In the genomic region with DNA sequence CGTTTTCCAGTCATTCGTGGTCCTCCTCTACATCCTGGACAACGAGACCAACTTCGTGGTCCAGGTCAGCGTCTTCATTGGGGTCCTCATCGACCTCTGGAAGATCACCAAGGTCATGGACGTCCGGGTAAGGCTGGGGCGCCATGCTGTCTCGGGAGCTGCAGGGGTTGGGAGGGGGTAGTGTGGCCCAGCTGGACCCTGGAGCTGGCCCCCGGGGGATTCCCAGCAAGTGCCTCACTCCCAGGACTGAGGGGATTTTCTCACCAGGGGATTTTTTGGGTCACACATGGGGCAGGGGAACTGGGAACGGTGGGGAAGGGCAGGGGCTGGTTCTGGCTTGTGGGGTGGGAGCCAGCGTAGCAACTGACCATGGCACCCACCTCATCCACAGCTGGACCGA, we compare ENCODE assay signal across 22 cellular contexts. TPM values are rescaled to one million over a fixed set of nuclear protein-coding genes. Genes with fewer than 3 reads are reported as not detected.
DNase-seq lines count a peak whose midpoint lies in the region; ATAC-seq, FAIRE-seq and TF ChIP-seq lines count a peak whose summit lies in the region.
"Had no signal": no experiment of that assay in that cellular context is flagged by ENCODE, and none has a peak within 500 bp of the region (broad histone marks: within the 10 kb centered on the region; RNA-seq: fewer than 3 reads in every experiment).

No MANE protein-coding gene starts in this region.

- TF ChIP-seq CTCF in OCI-LY1 (IDR thresholded peaks at IDR 0.05; ENCODE audit: low read length) (no peak), nephron progenitor cell (IDR thresholded peaks at IDR 0.05) (no peak)

- no peaks in the 10 kb centered on the region for H3K79me2 ChIP-seq in OCI-LY1 (ENCODE audit: insufficient read depth, low read length)

- peak; percentile 30 for FAIRE-seq in GM12892 (lab: Jason Lieb, UNC)
- FAIRE-seq: A204.1, H1, K562 had no signal

- no peak overlapping the region for H2AFZ ChIP-seq in OCI-LY1 (ENCODE audit: low read length)
- no peak overlapping the region for H2AFZ ChIP-seq in mesenchymal stem cell (ENCODE audit: low read depth, low read length)

- H3K9me3 ChIP-seq in OCI-LY1 (ENCODE audit: low read length): no peaks in the 10 kb centered on the region
- no peaks in the 10 kb centered on the region for H3K9me3 ChIP-seq in mesenchymal stem cell (ENCODE audit: control insufficient read depth, low read length)
- H3K9me3 ChIP-seq: BE2C, HAP-1 had no signal

- H3K9ac ChIP-seq in OCI-LY1 (ENCODE audit: low read length): no peak overlapping the region
- H3K9ac ChIP-seq in mesenchymal stem cell (ENCODE audit: low read length): no peak overlapping the region

- H4K91ac ChIP-seq in mesenchymal stem cell (ENCODE audit: low read length): no peak overlapping the region

- H3K27ac Mint-ChIP-seq in nephron progenitor cell: peak overlapping the region; percentile 51
- H3K27ac Mint-ChIP-seq: CD4-positive, CD25-positive, alpha-beta regulatory T cell; CD8-positive, alpha-beta memory T cell had no signal

- H3K9me2 ChIP-seq in OCI-LY1 (ENCODE audit: low read depth, low read length): no peaks in the 10 kb centered on the region

- no peak overlapping the region for H2BK120ac ChIP-seq in mesenchymal stem cell (ENCODE audit: low read depth, low read length)

- H2BK15ac ChIP-seq in mesenchymal stem cell (ENCODE audit: low read depth, poor library complexity, severe bottlenecking): no peak overlapping the region

- no peak overlapping the region for H2BK12ac ChIP-seq in mesenchymal stem cell (ENCODE audit: low read length in 2 of 2)

- DNase-seq in GM12892 (ENCODE audit: insufficient read length) (no peak), nephron progenitor cell (no peak), mesenchymal stem cell (no peak)
- no peak for DNase-seq in stimulated activated CD4-positive, alpha-beta T cell treated with anti-CD3 and anti-CD28 coated beads, Interleukin-15, amount 100 ng/mL, for 24 hours
- DNase-seq: ACHN; BE2C; C1 segment of cervical spinal cord; CD4-positive, CD25-positive, alpha-beta regulatory T cell; CD8-positive, alpha-beta memory T cell; COR-L47; DMS 273 treated with DMSO at 0.1 percent for 48 hours; DMS53; DND-41; EL; IMR-90 had no signal

- H3K14ac ChIP-seq in mesenchymal stem cell (ENCODE audit: low read length in 2 of 2): no peak overlapping the region

- H3K36me3 Mint-ChIP-seq in nephron progenitor cell (ENCODE audit: low read depth): peaks cover 18% of the 10 kb centered on the region

- no peaks in the 10 kb centered on the region for H4K20me1 ChIP-seq in OCI-LY1 (ENCODE audit: insufficient read depth, low read length)

- no peak overlapping the region for H3K18ac ChIP-seq in mesenchymal stem cell (ENCODE audit: low read depth in 1 of 2, low read length in 2 of 2)

- H3K4me2 ChIP-seq in OCI-LY1 (ENCODE audit: low read length) (no peak overlapping the region), mesenchymal stem cell (ENCODE audit: low read length, poor library complexity, severe bottlenecking) (no peak overlapping the region)

- H3K4ac ChIP-seq in mesenchymal stem cell (ENCODE audit: low read depth in 1 of 2, low read length in 2 of 2): no peak overlapping the region

- peaks cover 3% of the 10 kb centered on the region for H3K27me3 Mint-ChIP-seq in nephron progenitor cell (ENCODE audit: low read depth, poor library complexity)
- H3K27me3 Mint-ChIP-seq: CD4-positive, CD25-positive, alpha-beta regulatory T cell had no signal

- H2BK5ac ChIP-seq in mesenchymal stem cell (ENCODE audit: low read depth, low read length, poor library complexity, severe bottlenecking): no peak overlapping the region

- 97% methylated on average over 13 of the region's 14 CpGs for WGBS in mesenchymal stem cell

- no peaks in the 10 kb centered on the region for H3K4me1 Mint-ChIP-seq in nephron progenitor cell
- H3K4me1 Mint-ChIP-seq: CD8-positive, alpha-beta memory T cell had no signal

- H3K27ac ChIP-seq in OCI-LY1 (ENCODE audit: low read depth, low read length, poor library complexity, severe bottlenecking): peak overlapping the region; percentile 73
- H3K27ac ChIP-seq in mesenchymal stem cell (ENCODE audit: low read length, poor library complexity, severe bottlenecking): no peak overlapping the region
- H3K27ac ChIP-seq: HL-60 had no signal

- no peak overlapping the region for H3K23ac ChIP-seq in mesenchymal stem cell (ENCODE audit: low read length in 2 of 2)

- no peak overlapping the region for H3K4me3 ChIP-seq in OCI-LY1 (ENCODE audit: low read depth, low read length, poor library complexity, severe bottlenecking)
- no peak overlapping the region for H3K4me3 ChIP-seq in mesenchymal stem cell (ENCODE audit: insufficient read depth in 1 of 2, low read depth in 1 of 2, low read length in 2 of 2)
- H3K4me3 ChIP-seq: HAP-1, K562 had no signal

- H3K4me3 Mint-ChIP-seq in nephron progenitor cell: no peak overlapping the region
- H3K4me3 Mint-ChIP-seq: CD4-positive, CD25-positive, alpha-beta regulatory T cell; CD8-positive, alpha-beta memory T cell had no signal

- no peak overlapping the region for H2AK5ac ChIP-seq in mesenchymal stem cell (ENCODE audit: low read length, severe bottlenecking)

- no peaks in the 10 kb centered on the region for H3F3A ChIP-seq in OCI-LY1 (ENCODE audit: insufficient read depth, low read length)

- H3K79me1 ChIP-seq in mesenchymal stem cell (replicated peaks; ENCODE audit: low read length, poor library complexity, severe bottlenecking): peaks cover 7% of the 10 kb centered on the region

- peaks cover 38% of the 10 kb centered on the region for H3K4me1 ChIP-seq in OCI-LY1 (ENCODE audit: insufficient read depth, low read length, severe bottlenecking)
- H3K4me1 ChIP-seq in mesenchymal stem cell (ENCODE audit: control insufficient read depth, insufficient read depth, low read depth, low read length): no peaks in the 10 kb centered on the region
- H3K4me1 ChIP-seq: BE2C, HAP-1 had no signal

- no peak for TF ChIP-seq POLR2A in GM12892 (IDR thresholded peaks at IDR 0.05; ENCODE audit: low read depth, low read length)

- H3K9me3 Mint-ChIP-seq in nephron progenitor cell: no peaks in the 10 kb centered on the region
- H3K9me3 Mint-ChIP-seq: CD4-positive, CD25-positive, alpha-beta regulatory T cell; CD8-positive, alpha-beta memory T cell had no signal

- ATAC-seq in GM19452 (IDR thresholded peaks at IDR 0.05; ENCODE audit: unreplicated experiment): no peak
- ATAC-seq: K562 had no signal

- H3K27me3 ChIP-seq in OCI-LY1 (ENCODE audit: insufficient read depth, low read length) (no peaks in the 10 kb centered on the region), mesenchymal stem cell (ENCODE audit: control insufficient read depth in 1 of 2, insufficient read depth in 1 of 2, low read length in 2 of 2) (no peaks in the 10 kb centered on the region)
- H3K27me3 ChIP-seq: BE2C had no signal

- peaks cover 49% of the 10 kb centered on the region for H3K36me3 ChIP-seq in OCI-LY1 (ENCODE audit: insufficient read depth, low read length)
- peaks cover 77 to 97% of the 10 kb centered on the region in 2 experiments for H3K36me3 ChIP-seq in mesenchymal stem cell (ENCODE audit: control insufficient read depth in 1 of 2, insufficient read depth in 2 of 2, low read depth in 1 of 2, low read length in 2 of 2)

- no peak overlapping the region for H4K8ac ChIP-seq in mesenchymal stem cell (ENCODE audit: low read length)

RNA-seq across cellular contexts. Expression of a gene that starts 10.8 kb away (rescaled TPM):
- polyA plus RNA-seq in GM12892 (2012; ENCODE audit: missing spikeins): 12.6 TPM
- polyA plus RNA-seq in mesenchymal stem cell (2013, experiment 1 of 2): 9.8 TPM
- polyA plus RNA-seq in mesenchymal stem cell (2013, experiment 2 of 2): 9.6 TPM

RNA-seq across cellular contexts. Expression of a gene that starts 35.3 kb away (rescaled TPM):
- 22.1 TPM for polyA plus RNA-seq in GM12892 (2012; ENCODE audit: missing spikeins)
- polyA plus RNA-seq in mesenchymal stem cell (2013, experiment 1 of 2): 97.6 TPM
- 93.9 TPM for polyA plus RNA-seq in mesenchymal stem cell (2013, experiment 2 of 2)

RNA-seq across cellular contexts. Expression of a gene that starts 44.6 kb away (rescaled TPM):
- not detected for polyA plus RNA-seq in GM12892 (2012; ENCODE audit: missing spikeins)
- not detected for polyA plus RNA-seq in mesenchymal stem cell (2013, experiment 1 of 2)
- polyA plus RNA-seq in mesenchymal stem cell (2013, experiment 2 of 2): not detected
- polyA plus RNA-seq: CD4-positive, CD25-positive, alpha-beta regulatory T cell; CD8-positive, alpha-beta memory T cell; H1; IMR-90 had no signal

RNA-seq across cellular contexts. Expression of a gene that starts 48.4 kb away (rescaled TPM):
- 63.6 TPM for polyA plus RNA-seq in GM12892 (2012; ENCODE audit: missing spikeins)
- polyA plus RNA-seq in mesenchymal stem cell (2013, experiment 1 of 2): 22.8 TPM
- polyA plus RNA-seq in mesenchymal stem cell (2013, experiment 2 of 2): 21.7 TPM

RNA-seq across cellular contexts. Expression of a gene that starts 48.4 kb away (rescaled TPM):
- polyA plus RNA-seq in GM12892 (2012; ENCODE audit: missing spikeins): not detected
- polyA plus RNA-seq in mesenchymal stem cell (2013, experiment 1 of 2): not detected
- not detected for polyA plus RNA-seq in mesenchymal stem cell (2013, experiment 2 of 2)
- polyA plus RNA-seq: CD4-positive, CD25-positive, alpha-beta regulatory T cell; CD8-positive, alpha-beta memory T cell; H1; IMR-90 had no signal
